8 cellular contexts compared by ENCODE assay signal in the genomic region with DNA sequence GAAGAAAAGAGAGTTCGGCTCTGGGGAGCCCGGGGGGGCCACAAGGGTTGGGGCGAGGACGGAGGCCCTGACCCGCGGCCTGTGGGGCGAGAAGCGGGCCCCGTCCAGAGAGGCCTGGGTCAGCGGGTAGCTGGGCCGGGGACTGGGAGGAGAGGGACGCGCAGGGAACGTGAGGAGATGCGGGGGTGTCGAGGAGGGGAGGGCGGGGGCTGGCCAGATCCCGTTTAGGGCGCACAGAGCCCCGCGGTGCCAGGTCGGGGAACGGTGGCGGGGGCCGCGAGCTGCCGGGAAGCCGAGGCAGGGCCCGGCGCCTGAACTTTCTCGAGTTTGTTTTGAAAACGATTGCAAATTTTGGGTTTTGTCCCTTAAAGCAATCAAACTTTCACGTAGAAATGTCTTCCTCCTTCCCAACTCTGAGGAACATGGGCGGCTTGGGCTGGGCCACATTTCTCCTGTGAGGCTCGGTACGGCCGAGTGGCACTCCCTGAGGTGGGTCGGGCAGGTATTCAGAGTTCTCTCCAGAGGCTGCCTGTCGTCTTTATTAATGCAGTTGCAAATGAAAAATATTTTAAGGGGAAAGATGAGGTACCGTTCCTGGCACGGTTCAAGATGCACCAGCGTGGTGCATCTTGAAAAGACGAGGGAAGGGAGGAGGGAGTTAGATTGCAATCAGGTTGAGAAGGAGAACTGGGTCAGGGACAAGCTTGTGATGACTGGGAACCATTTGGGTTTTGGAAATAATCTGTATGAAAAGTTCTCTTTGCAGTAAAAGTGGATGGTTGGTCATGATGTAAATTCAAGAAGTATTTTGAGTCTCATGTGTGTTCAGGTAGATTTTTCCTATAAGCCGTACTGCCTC. TPM values are rescaled to one million over a fixed set of nuclear protein-coding genes. Genes with fewer than 3 reads are reported as not detected.
A peak's percentile ranks its signal among the peaks of the same experiment; 100 is the strongest.
DNase-seq lines count a peak whose midpoint lies in the region; ATAC-seq and TF ChIP-seq lines count a peak whose summit lies in the region.

No MANE protein-coding gene starts in this region.

- no peak for TF ChIP-seq CTCF in kidney epithelial cell (IDR thresholded peaks at IDR 0.05; ENCODE audit: insufficient read depth, low read length, poor library complexity, severe bottlenecking)

- H3K27me3 ChIP-seq in kidney epithelial cell (ENCODE audit: control insufficient read depth, insufficient read depth, low read length), result no peaks in the 10 kb centered on the region

- no peak for ATAC-seq in HG02840 (IDR thresholded peaks at IDR 0.05; ENCODE audit: low FRiP score, unreplicated experiment)

- peak overlapping the region; percentile 67 for H3K4me3 ChIP-seq in kidney epithelial cell (ENCODE audit: low read depth, low read length)

- no peaks in the 10 kb centered on the region for H3K36me3 ChIP-seq in kidney epithelial cell (ENCODE audit: control insufficient read depth, insufficient read depth, low read length)

- in situ Hi-C loops in T47D (cut with HindIII; ENCODE audit: low pct_unique_long_range_greater_than_20kb, low sequenced_read_pairs), result no loop called here

- DNase-seq in activated effector memory CD4-positive, alpha-beta T cell treated with anti-CD3 and anti-CD28 coated beads, Interleukin-2, amount 50 U/mL, for 16 hours, result peak; percentile 64
- no peak for DNase-seq in activated effector memory CD4-positive, alpha-beta T cell treated with Interleukin-2 at 50 U/mL for 16 hours
- peak; percentile 49 for DNase-seq in RKO (ENCODE audit: low spot score)
- peak; percentile 16 to 19 for DNase-seq in T47D (ENCODE audit: low read depth in 1 of 2, low spot score in 1 of 2)
- DNase-seq in kidney epithelial cell (ENCODE audit: low read depth), result no peak
- peak; percentile 12 for DNase-seq in stimulated activated CD4-positive, alpha-beta T cell treated with anti-CD3 and anti-CD28 coated beads, Interleukin-1b, Interleukin-23, amount 100 ng/mL, for 48 hours
- no peak for DNase-seq in stimulated activated naive CD4-positive, alpha-beta T cell treated with Interleukin-2 at 50 U/mL for 16 hours (lab: John Stamatoyannopoulos, UW)

RNA-seq across cellular contexts. Expression of gene RNF8, which starts 1.0 kb away (rescaled TPM):
- 13.8 and 16.8 TPM in 2 replicates for total RNA-seq in kidney epithelial cell

Comparison
In these comparisons a context has a peak if more than half of its experiments do, and no peak if none do; other contexts are left out.
1. DNase-seq: peak in activated effector memory CD4-positive, alpha-beta T cell treated with anti-CD3 and anti-CD28 coated beads, Interleukin-2, amount 50 U/mL, for 16 hours (single experiment), RKO (single experiment), T47D (2 of 2) and stimulated activated CD4-positive, alpha-beta T cell treated with anti-CD3 and anti-CD28 coated beads, Interleukin-1b, Interleukin-23, amount 100 ng/mL, for 48 hours (single experiment); none in activated effector memory CD4-positive, alpha-beta T cell treated with Interleukin-2 at 50 U/mL for 16 hours (single experiment), kidney epithelial cell (single experiment) and stimulated activated naive CD4-positive, alpha-beta T cell treated with Interleukin-2 at 50 U/mL for 16 hours (single experiment).